8 cellular contexts compared by ENCODE assay signal in the genomic region with DNA sequence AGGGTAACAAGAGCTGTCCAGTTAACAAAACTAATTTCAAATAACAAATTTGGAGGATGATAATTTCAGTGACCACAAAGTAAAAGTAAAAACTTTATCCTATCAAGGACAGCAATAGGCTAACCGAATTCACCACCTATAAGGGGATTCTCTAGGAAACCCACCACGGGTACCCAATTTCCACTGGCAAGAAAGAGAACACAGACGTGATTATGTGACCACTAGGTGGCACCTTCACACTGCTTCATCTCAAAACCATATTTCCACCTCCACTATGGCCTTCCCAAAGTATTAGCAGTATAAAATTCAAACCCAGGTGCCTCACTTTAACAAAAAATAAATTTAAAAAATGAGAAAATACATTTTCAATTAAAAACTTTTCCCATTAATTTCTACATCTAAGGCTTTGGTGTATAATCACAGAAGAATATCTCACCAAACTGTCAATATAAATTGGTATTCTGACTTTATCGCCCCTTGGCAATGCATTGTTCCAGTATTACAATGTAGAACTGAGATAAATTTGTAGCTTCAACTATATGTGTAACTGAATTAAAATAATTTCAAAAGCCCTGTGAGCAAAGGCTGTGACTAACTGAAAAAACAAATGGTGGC.
DNase-seq lines count a peak whose midpoint lies in the region; ATAC-seq, FAIRE-seq and TF ChIP-seq lines count a peak whose summit lies in the region.

No MANE protein-coding gene starts in this region.

- H4K20me1 ChIP-seq in MM.1S (ENCODE audit: insufficient read depth, low read length) (no peaks in the 10 kb centered on the region), SU-DHL-6 (ENCODE audit: low read depth, low read length) (no peaks in the 10 kb centered on the region)

- no peaks in the 10 kb centered on the region for H3K27me3 ChIP-seq in MM.1S (replicated peaks; ENCODE audit: insufficient read depth, low read length)
- no peaks in the 10 kb centered on the region for H3K27me3 ChIP-seq in SU-DHL-6 (ENCODE audit: low read length)

- no peaks in the 10 kb centered on the region for H3K9me2 ChIP-seq in MM.1S (replicated peaks; ENCODE audit: insufficient read depth, low read length)
- H3K9me2 ChIP-seq in SU-DHL-6 (replicated peaks; ENCODE audit: insufficient read depth, low read length), result no peaks in the 10 kb centered on the region

- H3K79me2 ChIP-seq in MM.1S (ENCODE audit: low read length), result no peaks in the 10 kb centered on the region
- no peaks in the 10 kb centered on the region for H3K79me2 ChIP-seq in SU-DHL-6 (ENCODE audit: insufficient read depth, low read length)

- no peak overlapping the region for H3K9ac ChIP-seq in MM.1S (ENCODE audit: low read length)
- H3K9ac ChIP-seq in SU-DHL-6 (ENCODE audit: low read length), result no peak overlapping the region

- TF ChIP-seq CTCF in MM.1S (IDR thresholded peaks at IDR 0.05; ENCODE audit: low read length) (peak; percentile 71), SU-DHL-6 (IDR thresholded peaks at IDR 0.05; ENCODE audit: insufficient read depth, low read length, poor library complexity, severe bottlenecking) (peak; percentile 55)

- H2AFZ ChIP-seq in MM.1S (ENCODE audit: low read length), result no peak overlapping the region
- H2AFZ ChIP-seq in SU-DHL-6 (ENCODE audit: low read depth, low read length, severe bottlenecking), result no peak overlapping the region

- H3K27ac Mint-ChIP-seq in activated naive CD8-positive, alpha-beta T cell treated with anti-CD3 and anti-CD28 coated beads, Interleukin-2, amount 50 U/mL, for 24 hours, result no peak overlapping the region
- no peak overlapping the region for H3K27ac Mint-ChIP-seq in activated naive CD8-positive, alpha-beta T cell treated with anti-CD3 and anti-CD28 coated beads for 36 hours

- H3K27ac ChIP-seq in MM.1S (ENCODE audit: low read length) (no peak overlapping the region), SU-DHL-6 (ENCODE audit: low read depth, low read length) (no peak overlapping the region)

- H3K9me3 Mint-ChIP-seq in activated naive CD8-positive, alpha-beta T cell treated with anti-CD3 and anti-CD28 coated beads, Interleukin-2, amount 50 U/mL, for 24 hours, result no peaks in the 10 kb centered on the region
- no peaks in the 10 kb centered on the region for H3K9me3 Mint-ChIP-seq in activated naive CD8-positive, alpha-beta T cell treated with anti-CD3 and anti-CD28 coated beads for 36 hours

- no peak for ATAC-seq in activated naive CD8-positive, alpha-beta T cell treated with anti-CD3 and anti-CD28 coated beads, Interleukin-2, amount 50 U/mL, for 24 hours

- no peaks in the 10 kb centered on the region for H3K36me3 Mint-ChIP-seq in activated naive CD8-positive, alpha-beta T cell treated with anti-CD3 and anti-CD28 coated beads, Interleukin-2, amount 50 U/mL, for 24 hours (ENCODE audit: low read depth)
- H3K36me3 Mint-ChIP-seq in activated naive CD8-positive, alpha-beta T cell treated with anti-CD3 and anti-CD28 coated beads for 36 hours, result no peaks in the 10 kb centered on the region

- no peaks in the 10 kb centered on the region for H3K4me1 ChIP-seq in MM.1S (ENCODE audit: low read length)

- DNase-seq in activated naive CD8-positive, alpha-beta T cell treated with anti-CD3 and anti-CD28 coated beads, Interleukin-2, amount 50 U/mL, for 24 hours, result peak; percentile 25
- no peak for DNase-seq in activated naive CD8-positive, alpha-beta T cell treated with anti-CD3 and anti-CD28 coated beads for 36 hours
- DNase-seq in MM.1S (peak; percentile 39), medulla oblongata (ENCODE audit: extremely low spot score) (peak; percentile 72), urothelium cell line (ENCODE audit: low spot score) (peak; percentile 49), cortex of kidney (lab: John Stamatoyannopoulos, UW) (no peak)
- DNase-seq in effector CD4-positive, alpha-beta T cell, result peak; percentile 9

- H3K9me3 ChIP-seq in MM.1S (replicated peaks; ENCODE audit: insufficient read depth, low read length) (no peaks in the 10 kb centered on the region), SU-DHL-6 (ENCODE audit: insufficient read depth, low read length) (no peaks in the 10 kb centered on the region)

- no peak overlapping the region for H3K4me3 Mint-ChIP-seq in activated naive CD8-positive, alpha-beta T cell treated with anti-CD3 and anti-CD28 coated beads, Interleukin-2, amount 50 U/mL, for 24 hours
- no peak overlapping the region for H3K4me3 Mint-ChIP-seq in activated naive CD8-positive, alpha-beta T cell treated with anti-CD3 and anti-CD28 coated beads for 36 hours

- H3K4me1 Mint-ChIP-seq in activated naive CD8-positive, alpha-beta T cell treated with anti-CD3 and anti-CD28 coated beads, Interleukin-2, amount 50 U/mL, for 24 hours, result no peaks in the 10 kb centered on the region
- no peaks in the 10 kb centered on the region for H3K4me1 Mint-ChIP-seq in activated naive CD8-positive, alpha-beta T cell treated with anti-CD3 and anti-CD28 coated beads for 36 hours

- FAIRE-seq in urothelium cell line (lab: Jason Lieb, UNC), result no peak

- no peaks in the 10 kb centered on the region for H3F3A ChIP-seq in MM.1S (ENCODE audit: insufficient read depth, low read length)
- H3F3A ChIP-seq in SU-DHL-6 (ENCODE audit: insufficient read depth), result no peaks in the 10 kb centered on the region

- no peak overlapping the region for H3K4me2 ChIP-seq in MM.1S (ENCODE audit: low read depth, low read length)
- H3K4me2 ChIP-seq in SU-DHL-6 (ENCODE audit: low read depth, low read length, poor library complexity, severe bottlenecking), result no peak overlapping the region

- H3K36me3 ChIP-seq in MM.1S (replicated peaks; ENCODE audit: insufficient read depth, low read length) (no peaks in the 10 kb centered on the region), SU-DHL-6 (ENCODE audit: low read length) (no peaks in the 10 kb centered on the region)

- no peaks in the 10 kb centered on the region for H3K27me3 Mint-ChIP-seq in activated naive CD8-positive, alpha-beta T cell treated with anti-CD3 and anti-CD28 coated beads, Interleukin-2, amount 50 U/mL, for 24 hours
- no peaks in the 10 kb centered on the region for H3K27me3 Mint-ChIP-seq in activated naive CD8-positive, alpha-beta T cell treated with anti-CD3 and anti-CD28 coated beads for 36 hours

- H3K4me3 ChIP-seq in MM.1S (ENCODE audit: low read length), result no peak overlapping the region
- H3K4me3 ChIP-seq in SU-DHL-6 (ENCODE audit: insufficient read depth, low read length, poor library complexity, severe bottlenecking), result no peak overlapping the region

Comparison
In these comparisons a context has a peak if more than half of its experiments do, and no peak if none do; other contexts are left out.
1. DNase-seq: peak in activated naive CD8-positive, alpha-beta T cell treated with anti-CD3 and anti-CD28 coated beads, Interleukin-2, amount 50 U/mL, for 24 hours (single experiment), MM.1S (single experiment), effector CD4-positive, alpha-beta T cell (single experiment), medulla oblongata (single experiment) and urothelium cell line (single experiment); none in activated naive CD8-positive, alpha-beta T cell treated with anti-CD3 and anti-CD28 coated beads for 36 hours (single experiment) and cortex of kidney (single experiment).